17 cellular contexts compared by ENCODE assay signal in the genomic region with DNA sequence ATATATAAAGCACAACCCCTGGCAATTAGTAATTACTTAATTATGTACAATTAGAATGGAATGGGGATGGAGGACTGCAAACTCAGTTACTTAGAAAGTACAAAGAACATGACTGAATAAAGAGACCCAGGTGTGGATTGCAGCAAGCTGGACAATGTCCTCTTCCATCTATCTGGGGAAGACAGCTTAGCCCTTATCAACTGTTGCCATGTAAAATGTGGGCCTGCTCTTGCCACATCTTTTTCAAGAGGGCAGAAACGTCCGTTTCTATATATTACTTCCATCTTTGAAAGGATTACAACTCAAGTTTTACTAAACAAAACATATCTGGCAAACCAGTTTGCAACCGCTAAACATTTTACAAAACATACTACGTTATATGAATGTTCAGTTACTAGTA. TPM values are rescaled to one million over a fixed set of nuclear protein-coding genes. Genes with fewer than 3 reads are reported as not detected.
A peak's percentile ranks its signal among the peaks of the same experiment; 100 is the strongest.
DNase-seq lines count a peak whose midpoint lies in the region; ATAC-seq and TF ChIP-seq lines count a peak whose summit lies in the region.
"Had no signal": no experiment of that assay in that cellular context is flagged by ENCODE, and none has a peak within 500 bp of the region (broad histone marks: within the 10 kb centered on the region; RNA-seq: fewer than 3 reads in every experiment).

No MANE protein-coding gene starts in this region.

- H3K14ac ChIP-seq in trophoblast cell (ENCODE audit: low read length): no peak overlapping the region

- no peak overlapping the region for H3K18ac ChIP-seq in trophoblast cell (ENCODE audit: low read length)

- H3K36me3 Mint-ChIP-seq in activated T-cell treated with anti-CD3 and anti-CD28 coated beads, Interleukin-2, amount 50 U/mL, for 24 hours (ENCODE audit: low read depth): peaks cover 60% of the 10 kb centered on the region
- H3K36me3 Mint-ChIP-seq in effector memory CD8-positive, alpha-beta T cell (ENCODE audit: insufficient read depth): peaks cover 10% of the 10 kb centered on the region

- intact Hi-C loops in esophagus muscularis mucosa (cut with DNase I): no loop called here

- H2BK5ac ChIP-seq in trophoblast cell (ENCODE audit: low read depth, low read length, poor library complexity): no peak overlapping the region

- no peak overlapping the region for H4K8ac ChIP-seq in trophoblast cell (ENCODE audit: low read depth, low read length)

- DNase-seq in activated T-cell treated with anti-CD3 and anti-CD28 coated beads, Interleukin-2, amount 50 U/mL, for 24 hours: no peak
- DNase-seq in activated T-cell treated with anti-CD3 and anti-CD28 coated beads for 4 hours (no peak), NOMO-1 treated with dmso at 0.1 percent for 144 hours (lab: John Stamatoyannopoulos, UW; ENCODE audit: unreplicated experiment) (peak; percentile 17), trophoblast cell (no peak), esophagus muscularis mucosa (ENCODE audit: extremely low spot score) (no peak), NCI-H2081 (lab: John Stamatoyannopoulos, UW) (no peak)
- DNase-seq in effector memory CD8-positive, alpha-beta T cell: no peak
- DNase-seq: CD4-positive, alpha-beta memory T cell; DMS79; NCI-H1092 treated with DMSO at 0.1 percent for 48 hours; NCI-H1694 treated with DMSO at 0.1 percent for 48 hours; NCI-H446; NCI-H748 treated with DMSO at 0.1 percent for 48 hours; Peyer's patch; Right ventricle myocardium superior had no signal

- no peaks in the 10 kb centered on the region for H3K9me3 Mint-ChIP-seq in activated T-cell treated with anti-CD3 and anti-CD28 coated beads, Interleukin-2, amount 50 U/mL, for 24 hours
- H3K9me3 Mint-ChIP-seq in effector memory CD8-positive, alpha-beta T cell: no peaks in the 10 kb centered on the region
- H3K9me3 Mint-ChIP-seq: CD4-positive, alpha-beta memory T cell had no signal

- no peaks in the 10 kb centered on the region for H3K4me1 ChIP-seq in trophoblast cell (ENCODE audit: control insufficient read depth in 1 of 2, insufficient read depth in 2 of 2, low read length in 2 of 2)
- peaks cover 66 to 94% (median 93%) of the 10 kb centered on the region in 4 donors for H3K4me1 ChIP-seq in esophagus muscularis mucosa

- no peaks in the 10 kb centered on the region for H3K27me3 Mint-ChIP-seq in activated T-cell treated with anti-CD3 and anti-CD28 coated beads, Interleukin-2, amount 50 U/mL, for 24 hours
- H3K27me3 Mint-ChIP-seq in effector memory CD8-positive, alpha-beta T cell: no peaks in the 10 kb centered on the region
- H3K27me3 Mint-ChIP-seq: CD4-positive, alpha-beta memory T cell had no signal

- TF ChIP-seq CTCF in esophagus muscularis mucosa (IDR thresholded peaks at IDR 0.05): no peak

- no peak for TF ChIP-seq EP300 in esophagus muscularis mucosa (IDR thresholded peaks at IDR 0.05)

- peak overlapping the region; percentile 29 for H3K27ac Mint-ChIP-seq in activated T-cell treated with anti-CD3 and anti-CD28 coated beads, Interleukin-2, amount 50 U/mL, for 24 hours
- peak overlapping the region in 1 of 2 donors; percentile 20 for H3K27ac Mint-ChIP-seq in effector memory CD8-positive, alpha-beta T cell

- H2BK120ac ChIP-seq in trophoblast cell (ENCODE audit: insufficient read depth, low read length, poor library complexity): no peak overlapping the region

- H3K9me3 ChIP-seq in trophoblast cell (ENCODE audit: insufficient read depth, low read depth, low read length) (no peaks in the 10 kb centered on the region), esophagus muscularis mucosa (no peaks in the 10 kb centered on the region)
- H3K9me3 ChIP-seq: Peyer's patch had no signal

- ATAC-seq in effector memory CD8-positive, alpha-beta T cell (replicated peaks): no peak
- ATAC-seq in GM19467 (IDR thresholded peaks at IDR 0.05; ENCODE audit: unreplicated experiment): no peak

- no peak overlapping the region for H3K9ac ChIP-seq in trophoblast cell (ENCODE audit: low read length)

- no peak overlapping the region for H4K91ac ChIP-seq in trophoblast cell (ENCODE audit: low read depth, low read length)

- H3K4me1 Mint-ChIP-seq in activated T-cell treated with anti-CD3 and anti-CD28 coated beads, Interleukin-2, amount 50 U/mL, for 24 hours (ENCODE audit: low read depth): peaks cover 59% of the 10 kb centered on the region
- H3K4me1 Mint-ChIP-seq in effector memory CD8-positive, alpha-beta T cell (ENCODE audit: low read depth in 2 of 2): peaks cover 32 to 69% of the 10 kb centered on the region in 2 donors

- H4K12ac ChIP-seq in trophoblast cell (ENCODE audit: low read depth, low read length): no peak overlapping the region

- no peak overlapping the region for H3K4me3 ChIP-seq in trophoblast cell (ENCODE audit: low read depth, low read length)
- H3K4me3 ChIP-seq in esophagus muscularis mucosa: no peak overlapping the region
- H3K4me3 ChIP-seq: HAP-1, Peyer's patch had no signal

- no peaks in the 10 kb centered on the region for H3K79me1 ChIP-seq in trophoblast cell (ENCODE audit: low read length)

- no peak overlapping the region for H3K4me3 Mint-ChIP-seq in activated T-cell treated with anti-CD3 and anti-CD28 coated beads, Interleukin-2, amount 50 U/mL, for 24 hours
- peak overlapping the region; percentile 13 to 41 for H3K4me3 Mint-ChIP-seq in effector memory CD8-positive, alpha-beta T cell

- no peak for TF ChIP-seq POLR2A in esophagus muscularis mucosa (IDR thresholded peaks at IDR 0.05; ENCODE audit: low read depth)

- WGBS in trophoblast cell (ENCODE audit: extremely low coverage, insufficient coverage, insufficient read length): no CpG with 5 or more reads among the region's 4 CpGs
- WGBS in esophagus muscularis mucosa: 96% methylated on average over 4 of the region's 4 CpGs

- H3K4ac ChIP-seq in trophoblast cell (ENCODE audit: low read depth, low read length): peak overlapping the region; percentile 89

- H2AK5ac ChIP-seq in trophoblast cell (ENCODE audit: low read length): no peak overlapping the region

- peaks cover 13% of the 10 kb centered on the region for H3K79me2 ChIP-seq in trophoblast cell (ENCODE audit: control insufficient read depth, insufficient read depth, low read length, poor library complexity)

- no peak overlapping the region for H3K23ac ChIP-seq in trophoblast cell (ENCODE audit: low read length)

- no peak overlapping the region for H2BK12ac ChIP-seq in trophoblast cell (ENCODE audit: low read length)

- H3K27me3 ChIP-seq in trophoblast cell (ENCODE audit: insufficient read depth, low read length) (no peaks in the 10 kb centered on the region), esophagus muscularis mucosa (no peaks in the 10 kb centered on the region)
- H3K27me3 ChIP-seq: Peyer's patch had no signal

- H3K36me3 ChIP-seq in trophoblast cell (ENCODE audit: control insufficient read depth in 1 of 2, insufficient read depth in 2 of 2, low read length in 2 of 2) (peaks cover 0 to 5% of the 10 kb centered on the region in 2 experiments), esophagus muscularis mucosa (no peaks in the 10 kb centered on the region)
- H3K36me3 ChIP-seq: Peyer's patch had no signal

- H3K4me2 ChIP-seq in trophoblast cell (ENCODE audit: low read length): no peak overlapping the region

- H2AFZ ChIP-seq in trophoblast cell (ENCODE audit: insufficient read depth, low read length, poor library complexity): no peak overlapping the region

- H3K27ac ChIP-seq in trophoblast cell (ENCODE audit: low read depth, low read length) (no peak overlapping the region), esophagus muscularis mucosa (replicated peaks in 1 of 4) (no peak overlapping the region)
- H3K27ac ChIP-seq: Peyer's patch had no signal

RNA-seq across cellular contexts. Expression of gene GOLPH3, which starts 26.2 kb away (rescaled TPM):
- polyA plus RNA-seq in trophoblast cell (2013): 87.4 and 93.1 TPM in 2 replicates
- 100 to 1,000 TPM; 149 to 277 (median 187) TPM for total RNA-seq in esophagus muscularis mucosa
